Comparison of ENCODE assay signal across 16 cellular contexts in the genomic region with DNA sequence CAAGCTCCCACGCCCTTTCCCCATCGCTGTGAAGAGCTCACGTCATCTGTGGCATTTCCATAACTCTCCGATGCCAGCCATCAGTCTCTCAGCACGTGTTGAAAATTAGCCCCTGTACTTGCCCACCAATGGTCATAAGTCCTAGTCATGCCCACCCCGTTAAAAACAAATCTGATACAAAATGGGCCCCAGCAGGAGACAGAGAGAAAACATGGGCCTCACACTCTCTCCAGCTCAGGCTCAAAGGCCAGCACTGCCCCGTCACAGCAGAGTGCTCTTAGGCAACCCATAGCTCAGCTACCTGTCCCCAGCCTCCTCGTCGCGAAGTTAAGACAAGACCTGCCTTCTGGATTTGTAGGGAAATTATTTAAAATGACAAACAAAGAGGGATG.
"Had no signal": no experiment of that assay in that cellular context is flagged by ENCODE, and none has a peak within 500 bp of the region (broad histone marks: within the 10 kb centered on the region; RNA-seq: fewer than 3 reads in every experiment).

No MANE protein-coding gene starts in this region.

- H3K9me3 Mint-ChIP-seq: natural killer cell had no signal

- DNase-seq: activated CD4-positive, alpha-beta T cell treated with anti-CD3 and anti-CD28 coated beads, Interleukin-2, amount 50 U/mL, for 48 hours; activated CD8-positive, alpha-beta memory T cell treated with anti-CD3 and anti-CD28 coated beads, Interleukin-2, amount 50 U/mL, for 4 hours; aorta; cortex of kidney; effector CD4-positive, alpha-beta T cell; head of caudate nucleus; kidney glomerular epithelial cell; mesendoderm; natural killer cell; occipital lobe; right cardiac atrium; SHP77 treated with DMSO at 0.1 percent for 48 hours; small intestine; stimulated activated CD4-positive, alpha-beta T cell treated with anti-CD3 and anti-CD28 coated beads, Interleukin-4, amount 100 ng/mL, for 4 hours; stimulated activated CD8-positive, alpha-beta memory T cell treated with anti-CD3 and anti-CD28 coated beads, Interleukin-4, amount 100 ng/mL, for 48 hours had no signal

- H3K4me3 Mint-ChIP-seq: natural killer cell had no signal

- H3K36me3 Mint-ChIP-seq: natural killer cell had no signal

- ATAC-seq: natural killer cell, right cardiac atrium, SK-N-SH treated with all-trans-retinoic acid at 6 μM for 48 hours had no signal

- H3K27ac Mint-ChIP-seq: natural killer cell had no signal
